Comparison of ENCODE assay signal across 2 cellular contexts in genomic region chr4:78561677-78562076, GRCh38.
A peak's percentile ranks its signal among the peaks of the same experiment; 100 is the strongest.
TF ChIP-seq lines count a peak whose summit lies in the region.

No MANE protein-coding gene starts in this region.

TF ChIP-seq in A549, 52 proteins besides CTCF, POLR2A, EP300 and RAD21 (continued from another document):
- no peak for TF ChIP-seq ELK1 (IDR thresholded peaks at IDR 0.05; ENCODE audit: low read depth, low read length)
- TF ChIP-seq ZFP36 (IDR thresholded peaks at IDR 0.05; ENCODE audit: borderline replicate concordance, partially characterized antibody): no peak
- TF ChIP-seq HOXA7 (CRISPR knock-in tag; IDR thresholded peaks at IDR 0.05): no peak
- no peak for TF ChIP-seq HES2 (IDR thresholded peaks at IDR 0.05)
- no peak for TF ChIP-seq NPAS2 (CRISPR knock-in tag; IDR thresholded peaks at IDR 0.05; ENCODE audit: borderline replicate concordance)
- TF ChIP-seq FOXS1 (CRISPR knock-in tag; IDR thresholded peaks at IDR 0.05): no peak
- no peak for TF ChIP-seq ZSCAN20 (CRISPR knock-in tag; IDR thresholded peaks at IDR 0.05)
TF ChIP-seq in A549: peak in this region for 0.

TF ChIP-seq in Ishikawa, 13 proteins besides CTCF, POLR2A, EP300 and RAD21 (continued from another document):
- TF ChIP-seq REST (IDR thresholded peaks at IDR 0.05; ENCODE audit: low read depth) (no peak), ZBTB7A (IDR thresholded peaks at IDR 0.05; ENCODE audit: low read depth) (no peak), CREB1 (IDR thresholded peaks at IDR 0.05; ENCODE audit: low read depth) (no peak), TCF12 (IDR thresholded peaks at IDR 0.05; ENCODE audit: low read depth) (no peak), CEBPB (IDR thresholded peaks at IDR 0.05) (no peak), EGR1 (IDR thresholded peaks at IDR 0.05) (no peak), FOXM1 (IDR thresholded peaks at IDR 0.05; ENCODE audit: borderline replicate concordance, low read depth) (peak; percentile 70), MAX (IDR thresholded peaks at IDR 0.05) (no peak), TEAD4 (IDR thresholded peaks at IDR 0.05) (peak; percentile 55)
TF ChIP-seq in Ishikawa: peak in this region for 3.
